In genomic region chr7:121634356-121634755, GRCh38 we compare ENCODE assay signal across 20 cellular contexts.
"Had no signal": no experiment of that assay in that cellular context is flagged by ENCODE, and none has a peak within 500 bp of the region (broad histone marks: within the 10 kb centered on the region; RNA-seq: fewer than 3 reads in every experiment).

No MANE protein-coding gene starts in this region.

- H3K36me3 ChIP-seq: ascending aorta, tibial artery had no signal

- H3K9me3 Mint-ChIP-seq: nephron had no signal

- ATAC-seq: activated T-cell treated with anti-CD3 and anti-CD28 coated beads, Interleukin-2, amount 50 U/mL, for 72 hours; left lobe of liver had no signal

- DNase-seq: activated CD4-positive, alpha-beta T cell treated with anti-CD3 and anti-CD28 coated beads for 1 hour; activated CD4-positive, alpha-beta T cell treated with anti-CD3 and anti-CD28 coated beads, Interleukin-2, amount 50 U/mL, for 4 hours; activated effector memory CD4-positive, alpha-beta T cell treated with anti-CD3 and anti-CD28 coated beads, Interleukin-2, amount 50 U/mL, for 16 hours; activated naive CD4-positive, alpha-beta T cell treated with anti-CD3 and anti-CD28 coated beads, Interleukin-2, amount 50 U/mL, for 16 hours; activated T-cell treated with anti-CD3 and anti-CD28 coated beads, Interleukin-2, amount 50 U/mL, for 72 hours; erythroblast; kidney; midbrain; occipital lobe; retina; stimulated activated CD4-positive, alpha-beta T cell treated with anti-CD3 and anti-CD28 coated beads, Interleukin-12 subunit alpha, Interleukin-12 subunit beta, amount 100 ng/mL, for 4 hours; stimulated activated CD4-positive, alpha-beta T cell treated with anti-CD3 and anti-CD28 coated beads, Interleukin-1b, Interleukin-23, amount 100 ng/mL, for 48 hours; stimulated activated naive CD4-positive, alpha-beta T cell treated with Interleukin-2 at 50 U/mL for 16 hours; tibial artery had no signal

- H3K4me3 ChIP-seq: ascending aorta, coronary artery, lung, tibial artery had no signal

- H3K27ac ChIP-seq: ascending aorta, coronary artery, tibial artery, VCaP had no signal

- H3K4me1 ChIP-seq: ascending aorta, tibial artery had no signal

- H3K4me3 Mint-ChIP-seq: activated T-cell treated with anti-CD3 and anti-CD28 coated beads, Interleukin-2, amount 50 U/mL, for 72 hours; nephron had no signal

- H3K9me3 ChIP-seq: ascending aorta, tibial artery had no signal

- H3K27me3 ChIP-seq: ascending aorta, tibial artery had no signal

- H3K27ac Mint-ChIP-seq: activated T-cell treated with anti-CD3 and anti-CD28 coated beads, Interleukin-2, amount 50 U/mL, for 72 hours; nephron had no signal

- H3K4me1 Mint-ChIP-seq: nephron had no signal
